ENCODE assay signal across 23 cellular contexts in the genomic region with DNA sequence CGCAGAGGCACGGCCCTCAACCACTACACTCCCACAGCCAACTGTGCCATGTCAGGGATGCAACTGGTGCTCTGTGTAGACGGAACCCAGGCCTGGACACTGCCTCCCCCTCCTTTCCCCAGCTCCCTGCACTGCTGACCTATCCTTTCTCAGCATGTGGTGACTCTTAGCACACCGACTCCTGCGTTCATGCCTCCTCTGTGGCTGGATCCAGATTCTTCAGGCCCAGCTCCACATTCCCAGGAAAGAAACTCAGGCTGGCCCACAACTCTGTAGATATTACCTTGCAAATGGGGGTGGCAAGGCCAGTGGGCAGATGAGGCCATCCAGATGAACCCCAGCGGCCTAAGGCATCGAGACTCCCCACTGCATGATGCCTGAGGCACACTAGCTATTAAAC.
DNase-seq lines count a peak whose midpoint lies in the region; ATAC-seq, FAIRE-seq and TF ChIP-seq lines count a peak whose summit lies in the region.
"Had no signal": no experiment of that assay in that cellular context is flagged by ENCODE, and none has a peak within 500 bp of the region (broad histone marks: within the 10 kb centered on the region; RNA-seq: fewer than 3 reads in every experiment).

No MANE protein-coding gene starts in this region.

- no peak overlapping the region for H3K9ac ChIP-seq in K562 (ENCODE audit: insufficient read depth in 1 of 2, low read depth in 2 of 2, low read length in 2 of 2)
- H3K9ac ChIP-seq: BLaER1 had no signal

- DNase-seq in right atrium auricular region (ENCODE audit: low spot score), result peak; percentile 18
- DNase-seq in left ventricle myocardium inferior, result no peak
- DNase-seq in K562 (ENCODE audit: extremely low read depth in 1 of 4, low spot score in 3 of 4), result no peak
- peak; percentile 7 for DNase-seq in iPS-NIHi7 (ENCODE audit: extremely low spot score)
- peak; percentile 36 for DNase-seq in smooth muscle cell of the brain vasculature (ENCODE audit: low read depth, low spot score)
- DNase-seq in NCI-H82 treated with DMSO at 0.1 percent for 48 hours (lab: John Stamatoyannopoulos, UW; ENCODE audit: unreplicated experiment), result no peak
- no peak for DNase-seq in stimulated activated CD4-positive, alpha-beta T cell treated with anti-CD3 and anti-CD28 coated beads, Interleukin-15, amount 100 ng/mL, for 24 hours
- no peak for DNase-seq in NCI-H2171 treated with DMSO at 0.1 percent for 48 hours (lab: John Stamatoyannopoulos, UW)
- DNase-seq: 8988T; CD4-positive, alpha-beta memory T cell; DMS153; NCI-H1092 treated with DMSO at 0.1 percent for 48 hours; NCI-H146; NCI-H2029 treated with DMSO at 0.1 percent for 48 hours; NCI-H446 treated with DMSO at 0.1 percent for 48 hours; NCI-H748 treated with DMSO at 0.1 percent for 48 hours; SHP77 had no signal

- no peak for TF ChIP-seq EP300 in K562 (IDR thresholded peaks at IDR 0.05; ENCODE audit: low read length)

- no peak overlapping the region for H3K4me3 ChIP-seq in right atrium auricular region
- H3K4me3 ChIP-seq in left ventricle myocardium inferior, result no peak overlapping the region
- H3K4me3 ChIP-seq in K562, result no peak overlapping the region
- H3K4me3 ChIP-seq: BLaER1, GM12878, SK-N-MC had no signal

- H3K27me3 ChIP-seq in right atrium auricular region, result no peaks in the 10 kb centered on the region
- H3K27me3 ChIP-seq in left ventricle myocardium inferior (ENCODE audit: low read depth), result peaks cover 33% of the 10 kb centered on the region
- H3K27me3 ChIP-seq in K562 (ENCODE audit: control insufficient read depth in 2 of 2, insufficient read depth in 2 of 2, low read length in 2 of 2), result peaks cover 12 to 38% of the 10 kb centered on the region in 2 experiments; a peak in 3 of 5 replicates
- H3K27me3 ChIP-seq: BLaER1 had no signal

- POLR2A ChIA-PET in K562 (lab: Yijun Ruan, JAX), result interaction anchor here (1.8 kb wide), 1 partner anchor 13 kb away, joined by 3 read pairs; no protein-coding TSS in a partner anchor

- no peak for TF ChIP-seq POLR2A in K562 (conservative IDR thresholded peaks at IDR 0.05)

- H3K27ac ChIP-seq in right atrium auricular region, result no peak overlapping the region
- H3K27ac ChIP-seq in left ventricle myocardium inferior (replicated peaks), result no peak overlapping the region
- H3K27ac ChIP-seq in K562 (ENCODE audit: extremely low read depth, low read depth, low read length), result no peak overlapping the region
- H3K27ac ChIP-seq: BLaER1, HL-60, SK-N-MC had no signal

- no peaks in the 10 kb centered on the region for H4K20me1 ChIP-seq in K562 (replicated peaks; ENCODE audit: control insufficient read depth, insufficient read depth, low read length)
- H4K20me1 ChIP-seq: BLaER1 had no signal

- no peaks in the 10 kb centered on the region for H3K79me2 ChIP-seq in K562 (ENCODE audit: control insufficient read depth, insufficient read depth, low read length)

- H3K9me1 ChIP-seq in K562 (ENCODE audit: control insufficient read depth, insufficient read depth, low read length), result no peaks in the 10 kb centered on the region

- no peak for TF ChIP-seq RAD21 in K562 (CRISPR knock-in tag; conservative IDR thresholded peaks at IDR 0.05 in 1 of 2, IDR thresholded peaks at IDR 0.05 in 1 of 2)

- H3K36me3 ChIP-seq in right atrium auricular region, result no peaks in the 10 kb centered on the region
- no peaks in the 10 kb centered on the region for H3K36me3 ChIP-seq in left ventricle myocardium inferior
- no peaks in the 10 kb centered on the region for H3K36me3 ChIP-seq in K562 (ENCODE audit: control insufficient read depth, insufficient read depth, low read length)
- H3K36me3 ChIP-seq: BLaER1 had no signal

- no TSS peak for BruUV-seq in K562 (replicated peaks; lab: Mats Ljungman, UMichigan)

- no peak overlapping the region for H3K4me2 ChIP-seq in K562 (ENCODE audit: insufficient read depth, low read length)
- H3K4me2 ChIP-seq: BLaER1 had no signal

- intact Hi-C loops in left ventricle myocardium inferior (cut with micrococcal nuclease), result no loop called here
- intact Hi-C loops in K562 (cut with micrococcal nuclease), result no loop called here

- TF ChIP-seq CTCF in right atrium auricular region (IDR thresholded peaks at IDR 0.05) (no peak), left ventricle myocardium inferior (IDR thresholded peaks at IDR 0.05; ENCODE audit: borderline replicate concordance) (no peak), K562 (IDR thresholded peaks at IDR 0.05 in 2 of 3, conservative IDR thresholded peaks at IDR 0.05 in 1 of 3; ENCODE audit: insufficient read depth in 2 of 3, low read depth in 1 of 3, low read length in 3 of 3) (no peak)

- 0% methylated on average over 4 of the region's 7 CpGs for WGBS in K562 (ENCODE audit: insufficient coverage, low coverage, missing lambda C conversion rate)

- no peaks in the 10 kb centered on the region for H3K4me1 ChIP-seq in right atrium auricular region
- no peaks in the 10 kb centered on the region for H3K4me1 ChIP-seq in left ventricle myocardium inferior
- no peaks in the 10 kb centered on the region for H3K4me1 ChIP-seq in K562 (replicated peaks in 1 of 2; ENCODE audit: control insufficient read depth in 2 of 2, insufficient read depth in 2 of 2, low read length in 2 of 2)
- H3K4me1 ChIP-seq: BLaER1 had no signal

- ATAC-seq in K562, result no peak
- ATAC-seq: GM12878 had no signal

- CTCF ChIA-PET in K562 (lab: Yijun Ruan, JAX; ENCODE audit: low intra/inter-chr PET ratio), result no interaction called here

- H3K9me3 ChIP-seq in right atrium auricular region (no peaks in the 10 kb centered on the region), left ventricle myocardium inferior (replicated peaks) (no peaks in the 10 kb centered on the region), K562 (replicated peaks; ENCODE audit: control insufficient read depth, insufficient read depth, low read depth, low read length) (no peaks in the 10 kb centered on the region)
- H3K9me3 ChIP-seq: BLaER1 had no signal

- H2AFZ ChIP-seq in K562 (ENCODE audit: low read depth, low read length), result no peak overlapping the region

- no peak for FAIRE-seq in K562 (lab: Jason Lieb, UNC)
- FAIRE-seq: GM12878, GM19239, HTR-8/SVneo had no signal

- in situ Hi-C loops in K562 (cut with MboI), result no loop called here

TF ChIP-seq in K562, 482 proteins besides CTCF, POLR2A, EP300 and RAD21:
- TF ChIP-seq PHF8 (IDR thresholded peaks at IDR 0.05; ENCODE audit: borderline replicate concordance, low read length) (0 out of 2 replicates have a peak, but pooled peaks have one; percentile 9), RNF2 (IDR thresholded peaks at IDR 0.05) (no peak), ZC3H4 (CRISPR knock-in tag; IDR thresholded peaks at IDR 0.05; ENCODE audit: borderline replicate concordance) (no peak)
- TF ChIP-seq, protein P1, sequence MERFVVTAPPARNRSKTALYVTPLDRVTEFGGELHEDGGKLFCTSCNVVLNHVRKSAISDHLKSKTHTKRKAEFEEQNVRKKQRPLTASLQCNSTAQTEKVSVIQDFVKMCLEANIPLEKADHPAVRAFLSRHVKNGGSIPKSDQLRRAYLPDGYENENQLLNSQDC (CRISPR knock-in tag; IDR thresholded peaks at IDR 0.05), result no peak

Comparison
In these comparisons a context has a peak if more than half of its experiments do, and no peak if none do; other contexts are left out.
1. DNase-seq: peak in right atrium auricular region (single experiment), iPS-NIHi7 (single experiment) and smooth muscle cell of the brain vasculature (single experiment); none in left ventricle myocardium inferior (single experiment), K562 (0 of 4), NCI-H82 treated with DMSO at 0.1 percent for 48 hours (single experiment), stimulated activated CD4-positive, alpha-beta T cell treated with anti-CD3 and anti-CD28 coated beads, Interleukin-15, amount 100 ng/mL, for 24 hours (single experiment) and NCI-H2171 treated with DMSO at 0.1 percent for 48 hours (single experiment).